ENCODE assay signal across 11 cellular contexts in genomic region chr3:21561472-21561871, GRCh38.
"Had no signal": no experiment of that assay in that cellular context is flagged by ENCODE, and none has a peak within 500 bp of the region (broad histone marks: within the 10 kb centered on the region; RNA-seq: fewer than 3 reads in every experiment).

No MANE protein-coding gene starts in this region.

- H3K4me1 Mint-ChIP-seq: GM23338, H9 had no signal

- H3K4me3 Mint-ChIP-seq: GM23338, H9, HFFc6 had no signal

- ATAC-seq: GM23338, HCT116 had no signal

- H3K27ac ChIP-seq: GM23248 had no signal

- H3K4me2 ChIP-seq: GM23338 had no signal

- DNase-seq: GOT3, H7, H9, HCEC 1CT, HFFc6 had no signal

- H3K27ac Mint-ChIP-seq: GM23338, H9, HFFc6 had no signal

- H3K36me3 ChIP-seq: HAP-1 had no signal

- H3K4me3 ChIP-seq: GM23248, GM23338, HAP-1 had no signal

- H2AFZ ChIP-seq: GM23248, GM23338 had no signal

- H3K4me1 ChIP-seq: HAP-1 had no signal

- H3K9me3 ChIP-seq: HAP-1 had no signal

- FAIRE-seq: H1, H54 had no signal

- H3K9ac ChIP-seq: GM23248 had no signal
